ENCODE assay signal across 1 cellular context in genomic region chr4:2243682-2244380, GRCh38.
A peak's percentile ranks its signal among the peaks of the same experiment; 100 is the strongest.
TF ChIP-seq lines count a peak whose summit lies in the region.

No MANE protein-coding gene starts in this region.

TF ChIP-seq in HepG2, 621 proteins besides CTCF, POLR2A, EP300 and RAD21:
- TF ChIP-seq ARNT2 (CRISPR knock-in tag; IDR thresholded peaks at IDR 0.05; ENCODE audit: low read depth) (no peak), ZNF24 (IDR thresholded peaks at IDR 0.05) (no peak), ZNF280B (CRISPR knock-in tag; IDR thresholded peaks at IDR 0.05; ENCODE audit: borderline replicate concordance) (no peak), HHEX (CRISPR knock-in tag; IDR thresholded peaks at IDR 0.05) (no peak), MAFK (conservative IDR thresholded peaks at IDR 0.05 in 1 of 2, IDR thresholded peaks at IDR 0.05 in 1 of 2; ENCODE audit: low read length in 2 of 2) (peak; percentile 48 to 56), MAFF (IDR thresholded peaks at IDR 0.05; ENCODE audit: low read depth, low read length) (peak; percentile 48; the same call in 1 of the 2 replicates), ZBTB38 (CRISPR knock-in tag; IDR thresholded peaks at IDR 0.05) (no peak), SOX6 (IDR thresholded peaks at IDR 0.05) (no peak), SOX6 (CRISPR knock-in tag; IDR thresholded peaks at IDR 0.05) (no peak), SMARCE1 (IDR thresholded peaks at IDR 0.05; ENCODE audit: borderline replicate concordance) (no peak), ZNF510 (CRISPR knock-in tag; IDR thresholded peaks at IDR 0.05; ENCODE audit: low read depth) (no peak), KDM1A (CRISPR knock-in tag; IDR thresholded peaks at IDR 0.05) (no peak), IRF1 (CRISPR knock-in tag; IDR thresholded peaks at IDR 0.05; ENCODE audit: low read depth) (no peak), PAF1 (CRISPR knock-in tag; IDR thresholded peaks at IDR 0.05) (no peak), STAG1 (CRISPR knock-in tag; IDR thresholded peaks at IDR 0.05) (peak; percentile 38; the same call in 1 of the 2 replicates), ZNF646 (CRISPR knock-in tag; IDR thresholded peaks at IDR 0.05) (no peak)
